In genomic region chr2:32755666-32756065, GRCh38 we compare ENCODE assay signal across 23 cellular contexts.
DNase-seq lines count a peak whose midpoint lies in the region; ATAC-seq, FAIRE-seq and TF ChIP-seq lines count a peak whose summit lies in the region.
"Had no signal": no experiment of that assay in that cellular context is flagged by ENCODE, and none has a peak within 500 bp of the region (broad histone marks: within the 10 kb centered on the region; RNA-seq: fewer than 3 reads in every experiment).

No MANE protein-coding gene starts in this region.

- H3K36me3 ChIP-seq in CD8-positive, alpha-beta memory T cell (ENCODE audit: insufficient read depth, low read length), result no peaks in the 10 kb centered on the region
- H3K36me3 ChIP-seq in kidney (ENCODE audit: control insufficient read depth in 1 of 2, insufficient read depth in 2 of 2, low read length in 2 of 2), result peaks cover 0 to 6% of the 10 kb centered on the region in 2 donors
- peaks cover 4% of the 10 kb centered on the region for H3K36me3 ChIP-seq in smooth muscle cell (ENCODE audit: low read depth)
- H3K36me3 ChIP-seq: thoracic aorta had no signal

- no peaks in the 10 kb centered on the region for H3K9me3 ChIP-seq in CD8-positive, alpha-beta memory T cell (ENCODE audit: low read length)
- H3K9me3 ChIP-seq in kidney (ENCODE audit: control insufficient read depth in 1 of 2, low read length in 2 of 2) (no peaks in the 10 kb centered on the region), smooth muscle cell (replicated peaks; ENCODE audit: low read depth) (no peaks in the 10 kb centered on the region)
- H3K9me3 ChIP-seq: Peyer's patch, SK-N-SH, thoracic aorta had no signal

- no peaks in the 10 kb centered on the region for H3K9me3 Mint-ChIP-seq in T-helper 1 cell treated with Interleukin-12 subunit alpha and Interleukin-12 subunit beta and Interleukin-4 antibody, amounts not matched to agents 30 μg/mL and 1 μg/mL, for 36 hours
- no peaks in the 10 kb centered on the region for H3K9me3 Mint-ChIP-seq in CD8-positive, alpha-beta memory T cell

- H3K36me3 Mint-ChIP-seq in T-helper 1 cell treated with Interleukin-12 subunit alpha and Interleukin-12 subunit beta and Interleukin-4 antibody, amounts not matched to agents 30 μg/mL and 1 μg/mL, for 36 hours (ENCODE audit: low read depth), result peaks cover 14% of the 10 kb centered on the region
- H3K36me3 Mint-ChIP-seq in CD8-positive, alpha-beta memory T cell, result peaks cover 11 to 41% (median 13%) of the 10 kb centered on the region in 3 donors

- TF ChIP-seq CTCF in kidney (IDR thresholded peaks at IDR 0.05; ENCODE audit: borderline replicate concordance, extremely low read depth, insufficient read depth), result no peak
- no peak for TF ChIP-seq CTCF in coronary artery (IDR thresholded peaks at IDR 0.05)
- TF ChIP-seq CTCF in smooth muscle cell (IDR thresholded peaks at IDR 0.05; ENCODE audit: borderline replicate concordance, insufficient read depth, poor library complexity, severe bottlenecking), result no peak

- no peaks in the 10 kb centered on the region for H3K27me3 ChIP-seq in CD8-positive, alpha-beta memory T cell (ENCODE audit: insufficient read depth, low read length, poor library complexity, severe bottlenecking)
- H3K27me3 ChIP-seq in smooth muscle cell (ENCODE audit: low read depth), result no peaks in the 10 kb centered on the region
- H3K27me3 ChIP-seq: BLaER1 treated with 17β-estradiol and CSF1 and Interleukin-3, amounts not matched to agents 10 nM and 100 nM; hepatocyte; Peyer's patch had no signal

- no peak overlapping the region for H2AFZ ChIP-seq in smooth muscle cell (ENCODE audit: low read depth)
- H2AFZ ChIP-seq: hepatocyte had no signal

- H3K27ac ChIP-seq in CD8-positive, alpha-beta memory T cell (ENCODE audit: low read depth, low read length), result no peak overlapping the region
- H3K27ac ChIP-seq in kidney (ENCODE audit: low read depth in 2 of 2, low read length in 2 of 2), result no peak overlapping the region
- H3K27ac ChIP-seq in coronary artery, result no peak overlapping the region
- H3K27ac ChIP-seq in smooth muscle cell (ENCODE audit: low read depth), result no peak overlapping the region
- H3K27ac ChIP-seq: 22Rv1; BLaER1 treated with 17β-estradiol and CSF1 and Interleukin-3, amounts not matched to agents 10 nM and 100 nM; hepatocyte; Peyer's patch; thoracic aorta had no signal

- no peak for FAIRE-seq in kidney (lab: Jason Lieb, UNC)
- FAIRE-seq: endometrium, keratinocyte had no signal

- H3K4me1 Mint-ChIP-seq in T-helper 1 cell treated with Interleukin-12 subunit alpha and Interleukin-12 subunit beta and Interleukin-4 antibody, amounts not matched to agents 30 μg/mL and 1 μg/mL, for 36 hours (ENCODE audit: low read depth), result peaks cover 17% of the 10 kb centered on the region
- peaks cover 10 to 23% (median 15%) of the 10 kb centered on the region in 3 donors for H3K4me1 Mint-ChIP-seq in CD8-positive, alpha-beta memory T cell
- H3K4me1 Mint-ChIP-seq: nephron progenitor cell had no signal

- POLR2A ChIA-PET in CD8-positive, alpha-beta memory T cell (lab: Charles Lee), result no interaction called here

- peaks cover 4% of the 10 kb centered on the region for H3F3A ChIP-seq in smooth muscle cell (ENCODE audit: low read depth)

- H4K20me1 ChIP-seq in smooth muscle cell (ENCODE audit: low read depth), result no peaks in the 10 kb centered on the region
- H4K20me1 ChIP-seq: BLaER1 treated with 17β-estradiol and CSF1 and Interleukin-3, amounts not matched to agents 10 nM and 100 nM had no signal

- WGBS in smooth muscle cell (ENCODE audit: low lambda C conversion rate), result 96% methylated on average over 1 of the region's 1 CpG

- peak overlapping the region; percentile 33 for H3K4me3 ChIP-seq in CD8-positive, alpha-beta memory T cell (ENCODE audit: low read length)
- H3K4me3 ChIP-seq in kidney (ENCODE audit: low read length in 2 of 2) (peak overlapping the region; percentile 8 to 28), coronary artery (no peak overlapping the region), smooth muscle cell (no peak overlapping the region)
- H3K4me3 ChIP-seq: BLaER1 treated with 17β-estradiol and CSF1 and Interleukin-3, amounts not matched to agents 10 nM and 100 nM; hepatocyte; skin epidermis had no signal

- peak overlapping the region; percentile 91 for H3K27ac Mint-ChIP-seq in T-helper 1 cell treated with Interleukin-12 subunit alpha and Interleukin-12 subunit beta and Interleukin-4 antibody, amounts not matched to agents 30 μg/mL and 1 μg/mL, for 36 hours
- peak overlapping the region; percentile 34 to 94 (median 85) for H3K27ac Mint-ChIP-seq in CD8-positive, alpha-beta memory T cell
- H3K27ac Mint-ChIP-seq: nephron progenitor cell, progenitor cell of endocrine pancreas had no signal

- CTCF ChIA-PET in CD8-positive, alpha-beta memory T cell (lab: Charles Lee), result no interaction called here

- peak overlapping the region; percentile 77 for H3K4me3 Mint-ChIP-seq in T-helper 1 cell treated with Interleukin-12 subunit alpha and Interleukin-12 subunit beta and Interleukin-4 antibody, amounts not matched to agents 30 μg/mL and 1 μg/mL, for 36 hours
- peak overlapping the region; percentile 68 to 89 (median 81) for H3K4me3 Mint-ChIP-seq in CD8-positive, alpha-beta memory T cell
- H3K4me3 Mint-ChIP-seq: nephron progenitor cell had no signal

- no peak overlapping the region for H3K4me2 ChIP-seq in smooth muscle cell
- H3K4me2 ChIP-seq: BLaER1 treated with 17β-estradiol and CSF1 and Interleukin-3, amounts not matched to agents 10 nM and 100 nM; hepatocyte; SK-N-SH had no signal

- DNase-seq in T-helper 1 cell, result no peak
- DNase-seq in CD8-positive, alpha-beta memory T cell, result no peak
- peak; percentile 15 for DNase-seq in OCI-M1 (lab: John Stamatoyannopoulos, UW)
- DNase-seq in kidney, result no peak
- DNase-seq in coronary artery (ENCODE audit: low spot score), result no peak
- no peak for DNase-seq in smooth muscle cell (lab: John Stamatoyannopoulos, UW; ENCODE audit: unreplicated experiment)
- DNase-seq: DMS53; mesenchymal stem cell; NCI-H1694; nephron progenitor cell; Peyer's patch; SK-N-SH; stimulated activated CD4-positive, alpha-beta T cell treated with anti-CD3 and anti-CD28 coated beads, Interleukin-4, amount 100 ng/mL, for 1 hour had no signal

- ATAC-seq in GM19328 (IDR thresholded peaks at IDR 0.05; ENCODE audit: unreplicated experiment), result no peak

- intact Hi-C loops in kidney (cut with DNase I), result no loop called here

- no peaks in the 10 kb centered on the region for H3K79me2 ChIP-seq in smooth muscle cell (ENCODE audit: low read depth)
- H3K79me2 ChIP-seq: hepatocyte had no signal

- H3K4me1 ChIP-seq in CD8-positive, alpha-beta memory T cell (ENCODE audit: insufficient read depth, low read length), result peaks cover 4% of the 10 kb centered on the region
- H3K4me1 ChIP-seq in kidney (ENCODE audit: control insufficient read depth in 1 of 2, insufficient read depth in 1 of 2, low read depth in 1 of 2, low read length in 2 of 2) (no peaks in the 10 kb centered on the region), smooth muscle cell (ENCODE audit: low read depth) (no peaks in the 10 kb centered on the region)
- H3K4me1 ChIP-seq: BLaER1 treated with 17β-estradiol and CSF1 and Interleukin-3, amounts not matched to agents 10 nM and 100 nM; Peyer's patch had no signal

- no peak overlapping the region for H3K9ac ChIP-seq in kidney (ENCODE audit: low read length in 2 of 2)
- H3K9ac ChIP-seq in smooth muscle cell (ENCODE audit: low read depth), result no peak overlapping the region
- H3K9ac ChIP-seq: BLaER1 treated with 17β-estradiol and CSF1 and Interleukin-3, amounts not matched to agents 10 nM and 100 nM; SK-N-SH had no signal

- no peaks in the 10 kb centered on the region for H3K27me3 Mint-ChIP-seq in T-helper 1 cell treated with Interleukin-12 subunit alpha and Interleukin-12 subunit beta and Interleukin-4 antibody, amounts not matched to agents 30 μg/mL and 1 μg/mL, for 36 hours (ENCODE audit: low read depth)
- H3K27me3 Mint-ChIP-seq in CD8-positive, alpha-beta memory T cell, result no peaks in the 10 kb centered on the region
- H3K27me3 Mint-ChIP-seq: progenitor cell of endocrine pancreas had no signal

Comparison
In these comparisons a context has a peak if more than half of its experiments do, and no peak if none do; other contexts are left out.
1. H3K4me3 ChIP-seq: peak in CD8-positive, alpha-beta memory T cell (single experiment) and kidney (2 of 2); none in coronary artery (single experiment) and smooth muscle cell (single experiment).